26 cellular contexts compared by ENCODE assay signal in the genomic region with DNA sequence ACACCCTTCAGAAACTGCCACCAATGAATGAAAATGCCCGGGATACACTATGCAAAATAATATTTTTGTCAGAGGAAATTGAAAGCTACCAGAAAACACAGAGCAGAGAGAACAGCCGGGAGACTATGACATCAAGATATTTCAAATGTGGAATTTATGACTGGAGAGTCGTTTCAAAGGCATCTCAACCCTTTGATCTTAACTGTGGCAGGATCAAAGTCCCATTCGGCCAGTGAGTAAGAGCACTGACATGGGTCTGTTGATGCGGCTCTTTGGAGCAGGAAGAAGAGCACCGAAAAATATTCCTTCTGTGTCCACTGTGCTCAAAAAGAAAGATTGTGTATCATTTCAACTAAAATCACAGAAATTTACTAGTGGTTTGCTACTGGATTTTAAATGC.
DNase-seq lines count a peak whose midpoint lies in the region; ATAC-seq, FAIRE-seq and TF ChIP-seq lines count a peak whose summit lies in the region.
"Had no signal": no experiment of that assay in that cellular context is flagged by ENCODE, and none has a peak within 500 bp of the region (broad histone marks: within the 10 kb centered on the region; RNA-seq: fewer than 3 reads in every experiment).

No MANE protein-coding gene starts in this region.

- POLR2A ChIA-PET in A549 (lab: Yijun Ruan, JAX) = no interaction called here

- H4K20me1 ChIP-seq in hepatocyte (ENCODE audit: insufficient read depth, poor library complexity, severe bottlenecking) = no peaks in the 10 kb centered on the region
- H4K20me1 ChIP-seq: BLaER1 treated with 17β-estradiol and CSF1 and Interleukin-3, amounts not matched to agents 10 nM and 100 nM had no signal

- no peaks in the 10 kb centered on the region for H3K4me1 Mint-ChIP-seq in activated T-cell treated with anti-CD3 and anti-CD28 coated beads, Interleukin-2, amount 50 U/mL, for 4 hours (ENCODE audit: low read depth)

- no peak overlapping the region for H3K4me3 Mint-ChIP-seq in activated T-cell treated with anti-CD3 and anti-CD28 coated beads, Interleukin-2, amount 50 U/mL, for 4 hours

- no peaks in the 10 kb centered on the region for H3K36me3 ChIP-seq in hepatocyte (replicated peaks; ENCODE audit: insufficient read depth, low read depth)
- H3K36me3 ChIP-seq: left ventricle myocardium inferior, ovary, sigmoid colon had no signal

- TF ChIP-seq EP300 in A549 (IDR thresholded peaks at IDR 0.05) = no peak; a peak in 1 of 5 replicates

- ATAC-seq in A549 = peak; percentile 55 to 64; a peak in 5 of 6 replicates
- no peak for ATAC-seq in activated T-cell treated with anti-CD3 and anti-CD28 coated beads, Interleukin-2, amount 50 U/mL, for 4 hours
- no peak for ATAC-seq in HG03135 (IDR thresholded peaks at IDR 0.05; ENCODE audit: unreplicated experiment)
- ATAC-seq: activated naive CD4-positive, alpha-beta T cell treated with anti-CD3 and anti-CD28 coated beads, Interleukin-2, amount 50 U/mL, for 72 hours; body of pancreas; GM12878; Panc1 had no signal

- no peaks in the 10 kb centered on the region for H3K9me2 ChIP-seq in hepatocyte (replicated peaks; ENCODE audit: insufficient read depth)
- H3K9me2 ChIP-seq: SK-N-SH had no signal

- no peaks in the 10 kb centered on the region for H3K36me3 Mint-ChIP-seq in activated T-cell treated with anti-CD3 and anti-CD28 coated beads, Interleukin-2, amount 50 U/mL, for 4 hours (ENCODE audit: insufficient read depth)
- H3K36me3 Mint-ChIP-seq: activated naive CD4-positive, alpha-beta T cell treated with anti-CD3 and anti-CD28 coated beads, Interleukin-2, amount 50 U/mL, for 72 hours had no signal

- DNase-seq in A549 (ENCODE audit: low read depth in 1 of 2, low spot score in 1 of 2) (peak in 1 of 2 experiments; percentile 71), RCC 7860 (ENCODE audit: low spot score) (peak; percentile 31), hepatocyte (ENCODE audit: low spot score) (peak; percentile 72), myocyte (ENCODE audit: low read depth) (peak; percentile 13), HTR-8/SVneo (ENCODE audit: insufficient read length, low spot score) (no peak), NCI-H2029 (lab: John Stamatoyannopoulos, UW) (no peak)
- no peak for DNase-seq in activated T-cell treated with anti-CD3 and anti-CD28 coated beads, Interleukin-2, amount 50 U/mL, for 4 hours
- DNase-seq: body of pancreas; cortex of kidney; foreskin melanocyte; left ventricle myocardium inferior; NCI-H1436; NCI-H226; ovary; sigmoid colon; SK-N-SH; stimulated activated CD4-positive, alpha-beta T cell treated with anti-CD3 and anti-CD28 coated beads, Interleukin-1b, Interleukin-23, amount 100 ng/mL, for 48 hours; stimulated activated naive CD4-positive, alpha-beta T cell; tibial artery had no signal

- no peak for TF ChIP-seq CTCF in A549 (IDR thresholded peaks at IDR 0.05)
- no peak for TF ChIP-seq CTCF in hepatocyte (IDR thresholded peaks at IDR 0.05; ENCODE audit: poor library complexity)

- H3K4me3 ChIP-seq in A549 (no peak overlapping the region), hepatocyte (no peak overlapping the region)
- H3K4me3 ChIP-seq: BLaER1 treated with 17β-estradiol and CSF1 and Interleukin-3, amounts not matched to agents 10 nM and 100 nM; body of pancreas; GM12878; left ventricle myocardium inferior; ovary; sigmoid colon; tibial artery had no signal

- FAIRE-seq in A549 (lab: Jason Lieb, UNC) (no peak), RCC 7860 (lab: Jason Lieb, UNC) (no peak), HTR-8/SVneo (lab: Jason Lieb, UNC) (no peak)
- FAIRE-seq: endothelial cell of umbilical vein, GM12878, H54 had no signal

- peak overlapping the region; percentile 69 to 75; a peak in 5 of 6 replicates for H3K27ac ChIP-seq in A549
- H3K27ac ChIP-seq in hepatocyte = peak overlapping the region; percentile 73
- H3K27ac ChIP-seq: BLaER1 treated with 17β-estradiol and CSF1 and Interleukin-3, amounts not matched to agents 10 nM and 100 nM; body of pancreas; left ventricle myocardium inferior; ovary; sigmoid colon; tibial artery had no signal

- H2AFZ ChIP-seq in hepatocyte = no peak overlapping the region

- peak overlapping the region; percentile 60 for H3K4me2 ChIP-seq in A549
- H3K4me2 ChIP-seq in hepatocyte = peak overlapping the region; percentile 57
- H3K4me2 ChIP-seq: BLaER1 treated with 17β-estradiol and CSF1 and Interleukin-3, amounts not matched to agents 10 nM and 100 nM; SK-N-SH had no signal

- peaks cover 5% of the 10 kb centered on the region for H3K27me3 Mint-ChIP-seq in activated T-cell treated with anti-CD3 and anti-CD28 coated beads, Interleukin-2, amount 50 U/mL, for 4 hours (ENCODE audit: low read depth)

- CTCF ChIA-PET in A549 (lab: Yijun Ruan, JAX) = no interaction called here

- TF ChIP-seq POLR2A in A549 (IDR thresholded peaks at IDR 0.05; ENCODE audit: low read length) = no peak

- H3K27me3 ChIP-seq in hepatocyte = no peaks in the 10 kb centered on the region
- H3K27me3 ChIP-seq: BLaER1 treated with 17β-estradiol and CSF1 and Interleukin-3, amounts not matched to agents 10 nM and 100 nM; body of pancreas; ovary; sigmoid colon; tibial artery had no signal

- no peaks in the 10 kb centered on the region for H3K79me2 ChIP-seq in hepatocyte

- peaks cover 16% of the 10 kb centered on the region; the same call in 1 of the 3 replicates for H3K4me1 ChIP-seq in A549
- H3K4me1 ChIP-seq in hepatocyte (ENCODE audit: insufficient read depth) = no peaks in the 10 kb centered on the region
- H3K4me1 ChIP-seq: BLaER1 treated with 17β-estradiol and CSF1 and Interleukin-3, amounts not matched to agents 10 nM and 100 nM; body of pancreas; left ventricle myocardium inferior; sigmoid colon; tibial artery had no signal

- 19% methylated on average over 6 of the region's 6 CpGs for WGBS in A549 (ENCODE audit: missing lambda C conversion rate)
- 11% methylated on average over 6 of the region's 6 CpGs for WGBS in hepatocyte (ENCODE audit: low lambda C conversion rate, missing lambda C conversion rate)

- H3K9me3 Mint-ChIP-seq in activated T-cell treated with anti-CD3 and anti-CD28 coated beads, Interleukin-2, amount 50 U/mL, for 4 hours = peaks cover 15% of the 10 kb centered on the region

- H3K9me3 ChIP-seq in A549 (peaks cover 25% of the 10 kb centered on the region), hepatocyte (ENCODE audit: low read depth) (no peaks in the 10 kb centered on the region)
- H3K9me3 ChIP-seq: ovary had no signal

- TF ChIP-seq RAD21 in A549 (conservative IDR thresholded peaks at IDR 0.05 in 1 of 2, IDR thresholded peaks at IDR 0.05 in 1 of 2) = no peak

TF ChIP-seq in A549, 52 proteins besides CTCF, POLR2A, EP300 and RAD21:
- no peak for TF ChIP-seq CHD4 (IDR thresholded peaks at IDR 0.05; ENCODE audit: borderline replicate concordance)
- TF ChIP-seq FOSL2 (IDR thresholded peaks at IDR 0.05) = no peak
- 0 out of 2 replicates have a peak, but pooled peaks have one; percentile 15 for TF ChIP-seq FOSL2 (CRISPR knock-in tag; IDR thresholded peaks at IDR 0.05)
- no peak for TF ChIP-seq CBX2 (IDR thresholded peaks at IDR 0.05; ENCODE audit: borderline replicate concordance, low read depth)
- no peak for TF ChIP-seq EHMT2 (IDR thresholded peaks at IDR 0.05; ENCODE audit: low read depth)
- TF ChIP-seq JUNB (IDR thresholded peaks at IDR 0.05) = 0 out of 2 replicates have a peak, but pooled peaks have one; percentile 18

Comparison
In these comparisons a context has a peak if more than half of its experiments do, and no peak if none do; other contexts are left out.
1. ATAC-seq: peak in A549 (2 of 2); none in activated T-cell treated with anti-CD3 and anti-CD28 coated beads, Interleukin-2, amount 50 U/mL, for 4 hours (0 of 2) and HG03135 (single experiment).
2. DNase-seq: peak in RCC 7860 (single experiment), hepatocyte (single experiment) and myocyte (single experiment); none in HTR-8/SVneo (single experiment), NCI-H2029 (single experiment) and activated T-cell treated with anti-CD3 and anti-CD28 coated beads, Interleukin-2, amount 50 U/mL, for 4 hours (single experiment).